Comparison of ENCODE assay signal across 24 cellular contexts in the genomic region with DNA sequence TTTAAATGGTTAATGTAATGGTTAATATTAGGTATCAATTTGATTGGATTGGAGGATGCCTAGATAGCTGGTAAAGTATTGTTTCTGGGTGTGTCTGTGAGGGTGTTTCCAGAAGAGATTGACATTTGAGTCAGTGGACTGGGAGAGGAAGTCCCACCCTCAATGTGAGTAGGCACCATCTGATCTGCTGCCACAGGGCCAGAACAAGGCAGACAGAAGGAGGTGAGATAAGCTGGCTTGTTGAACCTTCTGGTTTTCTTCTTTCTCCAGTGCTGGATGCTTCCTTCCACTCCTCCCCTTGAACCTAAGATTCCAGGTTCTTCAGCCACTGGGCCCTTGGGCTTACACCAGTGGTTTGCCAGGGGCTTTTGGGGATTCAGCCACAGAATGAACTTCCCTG.
"Had no signal": no experiment of that assay in that cellular context is flagged by ENCODE, and none has a peak within 500 bp of the region (broad histone marks: within the 10 kb centered on the region; RNA-seq: fewer than 3 reads in every experiment).

No MANE protein-coding gene starts in this region.

- H3K4me2 ChIP-seq: hepatocyte had no signal

- H3K4me1 Mint-ChIP-seq: activated T-helper 17 cell treated with anti-CD3 and anti-CD28 coated beads, Interleukin-2, amount 50 U/mL, for 72 hours; mesothelial cell of epicardium; naive thymus-derived CD8-positive, alpha-beta T cell; stimulated activated naive B cell treated with anti-CD40 and anti-IgM and Interleukin-4, amounts not matched to agents 10 μg/mL and 1 μg/mL and 100 μg/mL, for 72 hours had no signal

- H3K9me3 Mint-ChIP-seq: activated naive CD4-positive, alpha-beta T cell treated with anti-CD3 and anti-CD28 coated beads, Interleukin-2, amount 50 U/mL, for 72 hours; activated T-helper 17 cell treated with anti-CD3 and anti-CD28 coated beads, Interleukin-2, amount 50 U/mL, for 72 hours; mesothelial cell of epicardium; type B pancreatic cell had no signal

- H2AFZ ChIP-seq: hepatocyte, parathyroid adenoma had no signal

- H3K27me3 Mint-ChIP-seq: activated T-helper 17 cell treated with anti-CD3 and anti-CD28 coated beads, Interleukin-2, amount 50 U/mL, for 72 hours; dendritic cell treated with granulocyte-macrophage colony-stimulating factor and Interleukin-4, amounts not matched to agents 40 ng/mL and 50 ng/mL, for 4 days; naive thymus-derived CD8-positive, alpha-beta T cell; stimulated activated naive B cell treated with anti-CD40 and anti-IgM and Interleukin-4, amounts not matched to agents 10 μg/mL and 1 μg/mL and 100 μg/mL, for 72 hours; type B pancreatic cell had no signal

- H3K4me3 Mint-ChIP-seq: activated T-helper 17 cell treated with anti-CD3 and anti-CD28 coated beads, Interleukin-2, amount 50 U/mL, for 72 hours; dendritic cell treated with granulocyte-macrophage colony-stimulating factor and Interleukin-4, amounts not matched to agents 40 ng/mL and 50 ng/mL, for 4 days; mesothelial cell of epicardium; naive thymus-derived CD8-positive, alpha-beta T cell; stimulated activated naive B cell treated with anti-CD40 and anti-IgM and Interleukin-4, amounts not matched to agents 10 μg/mL and 1 μg/mL and 100 μg/mL, for 72 hours; type B pancreatic cell had no signal

- H3K4me3 ChIP-seq: ascending aorta, hepatocyte, left lung, lung, vagina had no signal

- H3K9me3 ChIP-seq: ascending aorta, vagina had no signal

- H3K27ac Mint-ChIP-seq: activated naive CD4-positive, alpha-beta T cell treated with anti-CD3 and anti-CD28 coated beads, Interleukin-2, amount 50 U/mL, for 72 hours; activated T-helper 17 cell treated with anti-CD3 and anti-CD28 coated beads, Interleukin-2, amount 50 U/mL, for 72 hours; dendritic cell treated with granulocyte-macrophage colony-stimulating factor and Interleukin-4, amounts not matched to agents 40 ng/mL and 50 ng/mL, for 4 days; mesothelial cell of epicardium; naive thymus-derived CD8-positive, alpha-beta T cell; stimulated activated naive B cell treated with anti-CD40 and anti-IgM and Interleukin-4, amounts not matched to agents 10 μg/mL and 1 μg/mL and 100 μg/mL, for 72 hours; type B pancreatic cell had no signal

- H3K36me3 ChIP-seq: ascending aorta, brain microvascular endothelial cell, left lung, vagina had no signal

- H3K27ac ChIP-seq: ascending aorta, brain microvascular endothelial cell, hepatocyte, left lung, parathyroid adenoma, vagina, VCaP had no signal

- DNase-seq: activated CD4-positive, alpha-beta T cell treated with anti-CD3 and anti-CD28 coated beads for 1 hour; activated T-cell treated with anti-CD3 and anti-CD28 coated beads, Interleukin-2, amount 50 U/mL, for 1 hour; brain microvascular endothelial cell; caudate nucleus; effector CD8-positive, alpha-beta T cell; foreskin melanocyte; kidney glomerular epithelial cell; left lung; naive thymus-derived CD8-positive, alpha-beta T cell; small intestine; stimulated activated CD4-positive, alpha-beta T cell treated with anti-CD3 and anti-CD28 coated beads, Interleukin-15, amount 100 ng/mL, for 24 hours; stimulated activated naive B cell treated with anti-CD40 and anti-IgM and Interleukin-4, amounts not matched to agents 10 μg/mL and 1 μg/mL and 100 μg/mL, for 72 hours; T-helper 9 cell had no signal

- H3K4me1 ChIP-seq: ascending aorta, left lung, parathyroid adenoma, vagina had no signal

- H3K79me2 ChIP-seq: hepatocyte, parathyroid adenoma had no signal

- H3K9ac ChIP-seq: parathyroid adenoma had no signal

- H3K36me3 Mint-ChIP-seq: activated naive CD4-positive, alpha-beta T cell treated with anti-CD3 and anti-CD28 coated beads, Interleukin-2, amount 50 U/mL, for 72 hours; mesothelial cell of epicardium; naive thymus-derived CD8-positive, alpha-beta T cell; stimulated activated naive B cell treated with anti-CD40 and anti-IgM and Interleukin-4, amounts not matched to agents 10 μg/mL and 1 μg/mL and 100 μg/mL, for 72 hours; type B pancreatic cell had no signal

- H3K27me3 ChIP-seq: ascending aorta, brain microvascular endothelial cell, hepatocyte, left lung, vagina had no signal
